Comparison of ENCODE assay signal across 8 cellular contexts in genomic region chr4:81471361-81472248, GRCh38. TPM values are rescaled to one million over a fixed set of nuclear protein-coding genes. Genes with fewer than 3 reads are reported as not detected.
DNase-seq lines count a peak whose midpoint lies in the region; ATAC-seq lines count a peak whose summit lies in the region.

Gene RASGEF1B (minus strand): TSS chr4:81471907. CDS start chr4:81459508, 12,399 bp downstream.

- H3K27ac ChIP-seq in esophagus (ENCODE audit: low read depth in 2 of 2, low read length in 1 of 2) (peak within 1 kb of the TSS; percentile 94 to 96), mucosa of rectum (ENCODE audit: low read depth in 2 of 2, low read length in 2 of 2) (peak within 1 kb of the TSS; percentile 95)

- H3K4me1 ChIP-seq in esophagus (ENCODE audit: control insufficient read depth in 2 of 2, insufficient read depth in 2 of 2, low read length in 1 of 2) (peaks cover 2 to 5% of the 10 kb centered on the region in 2 donors), mucosa of rectum (ENCODE audit: control insufficient read depth in 2 of 2, insufficient read depth in 2 of 2, low read length in 2 of 2) (peaks cover 14 to 32% of the 10 kb centered on the region in 2 donors)

- H3K4me3 ChIP-seq in esophagus (ENCODE audit: low read depth in 1 of 2, low read length in 2 of 2) (peak within 1 kb of the TSS; percentile 65 to 68), mucosa of rectum (ENCODE audit: low read length in 2 of 2) (peak within 1 kb of the TSS; percentile 73 to 98)

- H3K27me3 ChIP-seq in esophagus (ENCODE audit: control insufficient read depth in 1 of 2, insufficient read depth in 2 of 2, low read length in 2 of 2) (no peaks in the 10 kb centered on the region), mucosa of rectum (ENCODE audit: control insufficient read depth in 2 of 2, insufficient read depth in 2 of 2, low read length in 2 of 2) (no peaks in the 10 kb centered on the region)

- in situ Hi-C loops in Caki2 (cut with HindIII; ENCODE audit: low pct_unique_long_range_greater_than_20kb, low sequenced_read_pairs) = no loop called here

- no peaks in the 10 kb centered on the region for H3K36me3 Mint-ChIP-seq in IgD-negative memory B cell

- no peaks in the 10 kb centered on the region for H3K36me3 ChIP-seq in esophagus (ENCODE audit: control insufficient read depth in 2 of 2, insufficient read depth in 2 of 2, low read length in 1 of 2)
- H3K36me3 ChIP-seq in mucosa of rectum (ENCODE audit: control insufficient read depth in 2 of 2, insufficient read depth in 2 of 2, low read length in 2 of 2) = no peaks in the 10 kb centered on the region

- ATAC-seq in GM21528 (IDR thresholded peaks at IDR 0.05; ENCODE audit: low FRiP score, unreplicated experiment) = peak; percentile 94

- H3K9ac ChIP-seq in mucosa of rectum (ENCODE audit: low read depth in 1 of 2, low read length in 2 of 2) = peak within 1 kb of the TSS; percentile 87 to 92

- peak within 1 kb of the TSS; percentile 76 to 99 (median 96) for H3K4me3 Mint-ChIP-seq in IgD-negative memory B cell

- H3K9me3 ChIP-seq in esophagus (ENCODE audit: control insufficient read depth in 2 of 2, insufficient read depth in 1 of 2, low read depth in 1 of 2, low read length in 1 of 2) (no peaks in the 10 kb centered on the region), mucosa of rectum (ENCODE audit: control insufficient read depth in 2 of 2, low read length in 2 of 2) (no peaks in the 10 kb centered on the region)

- peak within 1 kb of the TSS; percentile 84 to 99 (median 98) for H3K27ac Mint-ChIP-seq in IgD-negative memory B cell

- H3K4me1 Mint-ChIP-seq in IgD-negative memory B cell = peaks cover 21 to 38% (median 30%) of the 10 kb centered on the region in 3 donors

- no peaks in the 10 kb centered on the region for H3K9me3 Mint-ChIP-seq in IgD-negative memory B cell

- peaks cover 5% of the 10 kb centered on the region for H3K27me3 Mint-ChIP-seq in IgD-negative memory B cell

- 0% methylated on average over 66 to 87 of the region's 87 CpGs for WGBS in esophagus, 2 donors

- DNase-seq in Caki2 (ENCODE audit: low read depth) = peak; percentile 83
- DNase-seq in OCI-M1 (lab: John Stamatoyannopoulos, UW) = peak; percentile 89
- DNase-seq in activated T-cell treated with anti-CD3 and anti-CD28 coated beads, Interleukin-2, amount 50 U/mL, for 1 hour = peak; percentile 96
- peak; percentile 84 to 92 for DNase-seq in stimulated activated CD8-positive, alpha-beta memory T cell treated with anti-CD3 and anti-CD28 coated beads, Interleukin-4, amount 100 ng/mL, for 4 hours (ENCODE audit: low read depth in 2 of 2, low spot score in 1 of 2)

RNA-seq across cellular contexts. Expression of gene RASGEF1B, which starts in this region (rescaled TPM):
- total RNA-seq in Caki2 (2014; rRNA removed; shearing (Covaris generic); ENCODE audit: low replicate concordance) = 3.6 and 5.5 TPM in 2 replicates
- 17.5 TPM for polyA plus RNA-seq in IgD-negative memory B cell
- polyA plus RNA-seq in esophagus = 10 to 100 TPM in 1 of 2 donors, 1 to 10 TPM in 1; 7.4 to 22.1 TPM

Comparison
In these comparisons a context has a peak if more than half of its experiments do, and no peak if none do; other contexts are left out.
1. Peak in every context shown above with its lines: DNase-seq, ATAC-seq, H3K4me3 ChIP-seq and H3K27ac ChIP-seq.